In the genomic region with DNA sequence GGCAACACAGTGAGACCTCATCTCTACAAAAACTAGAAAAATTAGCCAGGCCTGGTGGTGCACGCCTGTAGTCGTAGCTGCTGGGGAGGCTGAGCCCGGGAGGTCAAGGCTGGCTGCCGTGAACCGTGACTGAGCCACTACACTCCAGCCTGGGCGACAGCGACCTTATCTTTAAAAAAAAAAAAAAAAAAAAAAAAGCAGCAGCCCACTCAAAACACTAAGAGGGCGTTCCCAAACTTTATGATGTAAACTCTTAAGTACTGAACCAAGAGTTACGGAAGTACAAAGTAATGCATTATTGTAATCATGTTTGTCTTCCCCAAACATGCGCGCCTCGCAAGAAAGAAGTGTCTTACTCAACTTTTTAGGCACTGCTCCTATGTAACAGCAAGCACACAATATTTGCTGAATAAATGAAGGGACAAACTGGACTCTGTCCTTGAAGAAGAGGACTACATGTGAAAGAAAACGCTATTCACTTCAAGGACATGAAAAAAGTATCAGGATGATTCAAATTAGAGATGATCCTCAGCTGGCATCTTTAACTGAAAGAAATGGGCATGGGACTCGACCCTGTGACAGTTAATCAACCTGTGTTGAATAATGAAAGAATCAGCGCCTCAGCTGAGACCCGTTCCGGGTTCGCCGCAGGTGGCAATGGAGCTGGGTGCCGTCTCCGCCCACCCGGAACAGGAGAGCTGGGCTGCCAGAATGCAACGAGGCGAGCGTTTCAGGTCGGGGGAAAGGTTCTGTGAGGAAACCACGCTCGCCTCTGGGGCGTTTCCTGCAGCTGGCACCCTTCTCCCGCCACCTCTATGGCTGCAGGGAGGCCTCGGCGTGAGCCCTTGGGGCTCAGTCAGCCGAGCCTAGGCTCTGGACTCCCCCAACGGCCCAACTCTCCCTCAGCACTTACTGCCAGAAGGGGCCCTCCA, we compare ENCODE assay signal across 8 cellular contexts. TPM values are rescaled to one million over a fixed set of nuclear protein-coding genes. Genes with fewer than 3 reads are reported as not detected.
DNase-seq lines count a peak whose midpoint lies in the region; ATAC-seq and TF ChIP-seq lines count a peak whose summit lies in the region.

No MANE protein-coding gene starts in this region.

- H3K36me3 ChIP-seq in A673 (ENCODE audit: insufficient read depth, low read length, poor library complexity, severe bottlenecking) (peaks cover 15% of the 10 kb centered on the region), mesodermal cell (ENCODE audit: control insufficient read depth, insufficient read depth, low read length) (peaks cover 23% of the 10 kb centered on the region)
- no peaks in the 10 kb centered on the region for H3K36me3 ChIP-seq in effector memory CD4-positive, alpha-beta T cell (ENCODE audit: control insufficient read depth, insufficient read depth, low read length)

- TF ChIP-seq CTCF in A673 (conservative IDR thresholded peaks at IDR 0.05; ENCODE audit: low read depth, low read length): no peak
- no peak for TF ChIP-seq CTCF in activated CD8-positive, alpha-beta T cell treated with anti-CD3 and anti-CD28 coated beads for 36 hours (IDR thresholded peaks at IDR 0.05)

- intact Hi-C loops in A673 (cut with micrococcal nuclease; ENCODE audit: unreplicated experiment): loop anchor here (1.0 to 5.0 kb wide), 5 partner anchors 50 to 250 kb away; a partner anchor contains a TSS
- intact Hi-C loops in activated CD8-positive, alpha-beta T cell treated with anti-CD3 and anti-CD28 coated beads for 36 hours (cut with micrococcal nuclease): loop anchor here (1.0 to 5.0 kb wide), 2 partner anchors 49 to 85 kb away; a partner anchor contains a TSS

- H3K4me3 Mint-ChIP-seq in activated CD8-positive, alpha-beta T cell treated with anti-CD3 and anti-CD28 coated beads for 36 hours: peak overlapping the region; percentile 93

- CTCF ChIA-PET in A673 (lab: Charles Lee): interaction anchor here (0.6 to 1.6 kb wide), 7 partner anchors 48 to 85 kb away, joined by 3 to 17 read pairs (median 4); a partner anchor contains a TSS
- CTCF ChIA-PET in activated CD8-positive, alpha-beta T cell treated with anti-CD3 and anti-CD28 coated beads for 36 hours (lab: Charles Lee): interaction anchor here (1.0 to 9.3 kb wide), 26 partner anchors 10 to 126 kb away, joined by 3 to 197 read pairs (median 6); a partner anchor contains a TSS

- TSS peak; percentile 67 for BruUV-seq in A673 (replicated peaks; lab: Mats Ljungman, UMichigan)

- no peaks in the 10 kb centered on the region for H3K27me3 Mint-ChIP-seq in activated CD8-positive, alpha-beta T cell treated with anti-CD3 and anti-CD28 coated beads for 36 hours

- H3K36me3 Mint-ChIP-seq in activated CD8-positive, alpha-beta T cell treated with anti-CD3 and anti-CD28 coated beads for 36 hours (ENCODE audit: low read depth): peaks cover 21% of the 10 kb centered on the region

- H3K9me3 ChIP-seq in A673 (ENCODE audit: low read depth, low read length, poor library complexity, severe bottlenecking) (no peaks in the 10 kb centered on the region), mesodermal cell (ENCODE audit: control insufficient read depth, low read length) (no peaks in the 10 kb centered on the region)
- no peaks in the 10 kb centered on the region for H3K9me3 ChIP-seq in effector memory CD4-positive, alpha-beta T cell (ENCODE audit: control insufficient read depth, low read length)

- H3K27ac Mint-ChIP-seq in activated CD8-positive, alpha-beta T cell treated with anti-CD3 and anti-CD28 coated beads for 36 hours: peak overlapping the region; percentile 97

- POLR2A ChIA-PET in A673 (lab: Charles Lee; ENCODE audit: low non-redundant PET): interaction anchor here (1.2 kb wide), 1 partner anchor 78 kb away, joined by 7 read pairs; no protein-coding TSS in a partner anchor
- POLR2A ChIA-PET in activated CD8-positive, alpha-beta T cell treated with anti-CD3 and anti-CD28 coated beads for 36 hours (lab: Charles Lee): interaction anchor here (0.6 to 39.8 kb wide), 28 partner anchors 9 to 130 kb away, joined by 3 to 1862 read pairs (median 5); a partner anchor contains a TSS

- ATAC-seq in GM18867 (IDR thresholded peaks at IDR 0.05; ENCODE audit: unreplicated experiment) (peak; percentile 56), HG03135 (IDR thresholded peaks at IDR 0.05; ENCODE audit: unreplicated experiment) (peak; percentile 55)
- peak; percentile 55 for ATAC-seq in activated CD8-positive, alpha-beta T cell treated with anti-CD3 and anti-CD28 coated beads for 36 hours

- H3K4me3 ChIP-seq in A673 (ENCODE audit: low read depth, low read length, poor library complexity, severe bottlenecking) (peak overlapping the region; percentile 71), mesodermal cell (ENCODE audit: extremely low read depth, insufficient read depth, low read length, poor library complexity, severe bottlenecking) (peak overlapping the region; percentile 82)
- H3K4me3 ChIP-seq in effector memory CD4-positive, alpha-beta T cell (ENCODE audit: insufficient read depth, low read depth, low read length, poor library complexity, severe bottlenecking): peak overlapping the region; percentile 79

- peak overlapping the region; percentile 90 for H3K27ac ChIP-seq in A673 (ENCODE audit: low read depth, low read length, poor library complexity, severe bottlenecking)
- H3K27ac ChIP-seq in effector memory CD4-positive, alpha-beta T cell (ENCODE audit: insufficient read depth, low read length, poor library complexity, severe bottlenecking): peak overlapping the region; percentile 96
- peak overlapping the region; percentile 86 for H3K27ac ChIP-seq in mesodermal cell (ENCODE audit: low read depth, low read length, severe bottlenecking)

- WGBS in mesodermal cell (ENCODE audit: insufficient coverage in 2 of 2), 2 experiments: 3 to 26% methylated on average over 18 to 23 of the region's 34 CpGs

- peak; percentile 73 for DNase-seq in A673 (ENCODE audit: low spot score)
- peak; percentile 66 to 80 for DNase-seq in NCI-H526 (lab: John Stamatoyannopoulos, UW)
- peak; percentile 91 for DNase-seq in activated CD8-positive, alpha-beta T cell treated with anti-CD3 and anti-CD28 coated beads for 36 hours
- DNase-seq in effector memory CD4-positive, alpha-beta T cell: peak; percentile 78 to 81 (median 78)
- peak; percentile 74 to 77 for DNase-seq in stimulated activated CD8-positive, alpha-beta memory T cell treated with anti-CD3 and anti-CD28 coated beads, Interleukin-15, amount 100 ng/mL, for 48 hours (ENCODE audit: low read depth in 2 of 2)

- no peaks in the 10 kb centered on the region for H3K27me3 ChIP-seq in A673 (replicated peaks; ENCODE audit: insufficient read depth, low read depth, low read length, poor library complexity)
- H3K27me3 ChIP-seq in effector memory CD4-positive, alpha-beta T cell (replicated peaks; ENCODE audit: control insufficient read depth, insufficient read depth, low read length, poor library complexity, severe bottlenecking): no peaks in the 10 kb centered on the region

- H3K4me1 Mint-ChIP-seq in activated CD8-positive, alpha-beta T cell treated with anti-CD3 and anti-CD28 coated beads for 36 hours (ENCODE audit: low read depth): peaks cover 50% of the 10 kb centered on the region

- H3K4me1 ChIP-seq in A673 (ENCODE audit: insufficient read depth, low read length, poor library complexity, severe bottlenecking) (peaks cover 11% of the 10 kb centered on the region), mesodermal cell (ENCODE audit: control insufficient read depth, insufficient read depth, low read length, poor library complexity, severe bottlenecking) (peaks cover 4% of the 10 kb centered on the region)
- peaks cover 42% of the 10 kb centered on the region for H3K4me1 ChIP-seq in effector memory CD4-positive, alpha-beta T cell (ENCODE audit: control insufficient read depth, insufficient read depth, low read length, poor library complexity, severe bottlenecking)

- H3K9me3 Mint-ChIP-seq in activated CD8-positive, alpha-beta T cell treated with anti-CD3 and anti-CD28 coated beads for 36 hours: no peaks in the 10 kb centered on the region

RNA-seq across cellular contexts. Expression of a gene that starts 0.7 kb away (rescaled TPM):
- total RNA-seq in A673 (2021): 55.4 and 68.5 TPM in 2 replicates
- 10 to 100 TPM; 68.6 to 71.5 TPM for total RNA-seq in activated CD8-positive, alpha-beta T cell treated with anti-CD3 and anti-CD28 coated beads for 36 hours
- 31.7 TPM for polyA plus RNA-seq in mesodermal cell (2013, experiment 1 of 2)
- polyA plus RNA-seq in mesodermal cell (2013, experiment 2 of 2): 29.5 TPM

RNA-seq across cellular contexts. Expression of a gene that starts 48.4 kb away (rescaled TPM):
- 1.2 and 1.6 TPM in 2 replicates for total RNA-seq in A673 (2021)
- 10 to 100 TPM; 16.1 to 17.8 TPM for total RNA-seq in activated CD8-positive, alpha-beta T cell treated with anti-CD3 and anti-CD28 coated beads for 36 hours
- polyA plus RNA-seq in mesodermal cell (2013, experiment 1 of 2): not detected
- not detected for polyA plus RNA-seq in mesodermal cell (2013, experiment 2 of 2)

RNA-seq across cellular contexts. Expression of a gene that starts 48.6 kb away (rescaled TPM):
- 1,596 and 1,873 TPM in 2 replicates for total RNA-seq in A673 (2021)
- 1,000 to 10,000 TPM; 4,476 to 4,587 TPM for total RNA-seq in activated CD8-positive, alpha-beta T cell treated with anti-CD3 and anti-CD28 coated beads for 36 hours
- 403 TPM for polyA plus RNA-seq in mesodermal cell (2013, experiment 1 of 2)
- polyA plus RNA-seq in mesodermal cell (2013, experiment 2 of 2): 433 TPM

Comparison
In these comparisons a context has a peak if more than half of its experiments do, and no peak if none do; other contexts are left out.
1. Peak in every context shown above with its lines: DNase-seq, ATAC-seq, H3K4me3 ChIP-seq and H3K27ac ChIP-seq.